Comparison of ENCODE assay signal across 1 cellular context in genomic region chr10:11164806-11165590, GRCh38.
A peak's percentile ranks its signal among the peaks of the same experiment; 100 is the strongest.
TF ChIP-seq lines count a peak whose summit lies in the region.

No MANE protein-coding gene starts in this region.

TF ChIP-seq in HEK293, 187 proteins besides CTCF, POLR2A, EP300 and RAD21 (continued from another document and continues in another):
- TF ChIP-seq TRIM28 (IDR thresholded peaks at IDR 0.05; ENCODE audit: borderline replicate concordance, low read length) (no peak), ZEB2 (tag by site-specific recombination; IDR thresholded peaks at IDR 0.05) (no peak; the same call in 1 of the 2 replicates), AEBP2 (tag by site-specific recombination; IDR thresholded peaks at IDR 0.05; ENCODE audit: borderline replicate concordance) (no peak), ZFP69B (tag by site-specific recombination; IDR thresholded peaks at IDR 0.05) (no peak), ZNF433 (tag by site-specific recombination; IDR thresholded peaks at IDR 0.05; ENCODE audit: low read depth) (no peak), ZNF549 (tag by site-specific recombination; IDR thresholded peaks at IDR 0.05) (no peak), MYNN (tag by site-specific recombination; IDR thresholded peaks at IDR 0.05; ENCODE audit: borderline replicate concordance) (no peak), ZNF701 (tag by site-specific recombination; IDR thresholded peaks at IDR 0.05) (no peak), ZNF394 (tag by site-specific recombination; IDR thresholded peaks at IDR 0.05; ENCODE audit: borderline replicate concordance) (no peak; the same call in 1 of the 2 replicates), KLF17 (tag by site-specific recombination; IDR thresholded peaks at IDR 0.05) (no peak), KLF8 (tag by site-specific recombination; IDR thresholded peaks at IDR 0.05) (peak; percentile 53; the same call in 1 of the 2 replicates), ZNF223 (tag by site-specific recombination; IDR thresholded peaks at IDR 0.05) (no peak), ZFP37 (tag by site-specific recombination; IDR thresholded peaks at IDR 0.05) (0 out of 2 replicates have a peak, but pooled peaks have one; percentile 11), SP7 (tag by site-specific recombination; IDR thresholded peaks at IDR 0.05) (peak; percentile 61), ZNF10 (tag by site-specific recombination; IDR thresholded peaks at IDR 0.05) (no peak), KLF1 (tag by site-specific recombination; IDR thresholded peaks at IDR 0.05) (peak; percentile 61; the same call in 1 of the 2 replicates), PRDM6 (tag by site-specific recombination; IDR thresholded peaks at IDR 0.05) (no peak), ZSCAN30 (tag by site-specific recombination; IDR thresholded peaks at IDR 0.05) (no peak), ZNF280D (tag by site-specific recombination; IDR thresholded peaks at IDR 0.05) (no peak), ZIC2 (tag by site-specific recombination; IDR thresholded peaks at IDR 0.05) (no peak), ELK4 (IDR thresholded peaks at IDR 0.05; ENCODE audit: borderline replicate concordance, low read depth, low read length) (no peak), ZNF121 (tag by site-specific recombination; IDR thresholded peaks at IDR 0.05) (no peak), ZNF239 (tag by site-specific recombination; IDR thresholded peaks at IDR 0.05) (no peak), KLF9 (tag by site-specific recombination; IDR thresholded peaks at IDR 0.05; ENCODE audit: low read depth) (peak; percentile 47; the same call in 1 of the 2 replicates), KLF10 (tag by site-specific recombination; IDR thresholded peaks at IDR 0.05) (0 out of 2 replicates have a peak, but pooled peaks have one; percentile 44), ZNF449 (tag by site-specific recombination; IDR thresholded peaks at IDR 0.05) (peak; percentile 80), ZBTB7A (tag by site-specific recombination; IDR thresholded peaks at IDR 0.05; ENCODE audit: low read depth) (no peak), GLIS2 (tag by site-specific recombination; IDR thresholded peaks at IDR 0.05) (peak; percentile 19; the same call in 1 of the 2 replicates), ZSCAN18 (tag by site-specific recombination; IDR thresholded peaks at IDR 0.05) (no peak), KLF16 (tag by site-specific recombination; IDR thresholded peaks at IDR 0.05) (no peak), ZNF513 (tag by site-specific recombination; IDR thresholded peaks at IDR 0.05) (peak; percentile 61), ZNF169 (tag by site-specific recombination; IDR thresholded peaks at IDR 0.05) (no peak), TSHZ1 (tag by site-specific recombination; IDR thresholded peaks at IDR 0.05; ENCODE audit: borderline replicate concordance) (no peak), BCL6B (tag by site-specific recombination; IDR thresholded peaks at IDR 0.05) (no peak), YY2 (tag by site-specific recombination; IDR thresholded peaks at IDR 0.05) (peak; percentile 47; the same call in 1 of the 2 replicates), SP3 (tag by site-specific recombination; IDR thresholded peaks at IDR 0.05) (peak; percentile 46), PBX3 (CRISPR knock-in tag; IDR thresholded peaks at IDR 0.05) (0 out of 2 replicates have a peak, but pooled peaks have one; percentile 58), SP2 (tag by site-specific recombination; IDR thresholded peaks at IDR 0.05) (peak; percentile 54), SALL2 (tag by site-specific recombination; IDR thresholded peaks at IDR 0.05; ENCODE audit: borderline replicate concordance) (no peak), ZSCAN16 (tag by site-specific recombination; IDR thresholded peaks at IDR 0.05) (no peak), FEZF1 (tag by site-specific recombination; IDR thresholded peaks at IDR 0.05) (0 out of 2 replicates have a peak, but pooled peaks have one; percentile 10), BCL11A (tag by site-specific recombination; IDR thresholded peaks at IDR 0.05; ENCODE audit: low read depth) (no peak)
